Comparison of ENCODE assay signal across 26 cellular contexts in genomic region chr18:58583569-58583968, GRCh38. TPM values are rescaled to one million over a fixed set of nuclear protein-coding genes. Genes with fewer than 3 reads are reported as not detected.
A peak's percentile ranks its signal among the peaks of the same experiment; 100 is the strongest.
DNase-seq lines count a peak whose midpoint lies in the region; ATAC-seq, FAIRE-seq and TF ChIP-seq lines count a peak whose summit lies in the region.
"Had no signal": no experiment of that assay in that cellular context is flagged by ENCODE, and none has a peak within 500 bp of the region (broad histone marks: within the 10 kb centered on the region; RNA-seq: fewer than 3 reads in every experiment).

No MANE protein-coding gene starts in this region.

- no peaks in the 10 kb centered on the region for H3K27me3 ChIP-seq in astrocyte (ENCODE audit: insufficient read depth, low read length)
- no peaks in the 10 kb centered on the region for H3K27me3 ChIP-seq in colonic mucosa
- H3K27me3 ChIP-seq: BLaER1 treated with 17β-estradiol and CSF1 and Interleukin-3, amounts not matched to agents 10 nM and 100 nM; breast epithelium; sigmoid colon; upper lobe of left lung had no signal

- no peak overlapping the region for H3K4me3 Mint-ChIP-seq in stimulated activated naive CD8-positive, alpha-beta T cell treated with anti-CD3 and anti-CD28 coated beads, Interleukin-15, Interleukin-2, amounts not matched to agents 100 ng/mL and 50 ng/mL, for 24 hours
- H3K4me3 Mint-ChIP-seq in stimulated activated naive CD8-positive, alpha-beta T cell treated with anti-CD3 and anti-CD28 coated beads, Interleukin-15, amount 100 ng/mL, for 72 hours, result no peak overlapping the region
- H3K4me3 Mint-ChIP-seq in astrocyte (ENCODE audit: unreplicated experiment) (peak overlapping the region; percentile 10), nephron (no peak overlapping the region)
- H3K4me3 Mint-ChIP-seq: activated CD4-positive, alpha-beta T cell treated with anti-CD3 and anti-CD28 coated beads for 36 hours; activated T-cell treated with anti-CD3 and anti-CD28 coated beads, Interleukin-2, amount 50 U/mL, for 4 hours had no signal

- peaks cover 13% of the 10 kb centered on the region for H3K4me1 Mint-ChIP-seq in stimulated activated naive CD8-positive, alpha-beta T cell treated with anti-CD3 and anti-CD28 coated beads, Interleukin-15, Interleukin-2, amounts not matched to agents 100 ng/mL and 50 ng/mL, for 24 hours (ENCODE audit: low read depth)
- H3K4me1 Mint-ChIP-seq in stimulated activated naive CD8-positive, alpha-beta T cell treated with anti-CD3 and anti-CD28 coated beads, Interleukin-15, amount 100 ng/mL, for 72 hours, result peaks cover 13% of the 10 kb centered on the region
- H3K4me1 Mint-ChIP-seq in astrocyte (ENCODE audit: low read depth, unreplicated experiment) (peaks cover 43% of the 10 kb centered on the region), nephron (peaks cover 27% of the 10 kb centered on the region)

- no peak for TF ChIP-seq CTCF in astrocyte (IDR thresholded peaks at IDR 0.05; ENCODE audit: insufficient read depth, low read depth, low read length)
- no peak for TF ChIP-seq CTCF in nephron (IDR thresholded peaks at IDR 0.05; ENCODE audit: unreplicated experiment in 3 of 3)
- TF ChIP-seq CTCF in colonic mucosa (IDR thresholded peaks at IDR 0.05), result no peak

- H3K9me3 Mint-ChIP-seq in stimulated activated naive CD8-positive, alpha-beta T cell treated with anti-CD3 and anti-CD28 coated beads, Interleukin-15, Interleukin-2, amounts not matched to agents 100 ng/mL and 50 ng/mL, for 24 hours, result peaks cover 8% of the 10 kb centered on the region
- peaks cover 0 to 6% of the 10 kb centered on the region in 2 donors for H3K9me3 Mint-ChIP-seq in stimulated activated naive CD8-positive, alpha-beta T cell treated with anti-CD3 and anti-CD28 coated beads, Interleukin-15, amount 100 ng/mL, for 72 hours
- H3K9me3 Mint-ChIP-seq in astrocyte (ENCODE audit: unreplicated experiment), result peaks cover 14% of the 10 kb centered on the region
- H3K9me3 Mint-ChIP-seq in nephron, result peaks cover 11% of the 10 kb centered on the region

- intact Hi-C loops in colonic mucosa (cut with DNase I), result no loop called here

- DNase-seq in stimulated activated naive CD8-positive, alpha-beta T cell treated with anti-CD3 and anti-CD28 coated beads, Interleukin-15, amount 100 ng/mL, for 72 hours, result no peak
- DNase-seq in astrocyte (ENCODE audit: low read depth), result no peak
- no peak for DNase-seq in colonic mucosa
- DNase-seq in NCI-H82 treated with DMSO at 0.1 percent for 48 hours (lab: John Stamatoyannopoulos, UW; ENCODE audit: unreplicated experiment), result no peak
- DNase-seq in UCSD-AML1 (lab: John Stamatoyannopoulos, UW; ENCODE audit: unreplicated experiment), result no peak
- DNase-seq: activated CD4-positive, alpha-beta T cell treated with anti-CD3 and anti-CD28 coated beads for 36 hours; activated T-cell treated with anti-CD3 and anti-CD28 coated beads, Interleukin-2, amount 50 U/mL, for 4 hours; COR-L47; DND-41; islet precursor cell; NCI-H1417 treated with DMSO at 0.1 percent for 48 hours; SHP77 treated with DMSO at 0.1 percent for 48 hours; sigmoid colon; stimulated activated CD8-positive, alpha-beta memory T cell treated with anti-CD3 and anti-CD28 coated beads, Interleukin-4, amount 100 ng/mL, for 48 hours; T-helper 1 cell; upper lobe of left lung had no signal

- H3K27me3 Mint-ChIP-seq in stimulated activated naive CD8-positive, alpha-beta T cell treated with anti-CD3 and anti-CD28 coated beads, Interleukin-15, Interleukin-2, amounts not matched to agents 100 ng/mL and 50 ng/mL, for 24 hours, result peaks cover 4% of the 10 kb centered on the region
- H3K27me3 Mint-ChIP-seq in stimulated activated naive CD8-positive, alpha-beta T cell treated with anti-CD3 and anti-CD28 coated beads, Interleukin-15, amount 100 ng/mL, for 72 hours, result no peaks in the 10 kb centered on the region
- H3K27me3 Mint-ChIP-seq in astrocyte (ENCODE audit: low read depth, unreplicated experiment) (no peaks in the 10 kb centered on the region), nephron (ENCODE audit: low read depth) (no peaks in the 10 kb centered on the region)
- H3K27me3 Mint-ChIP-seq: activated CD4-positive, alpha-beta T cell treated with anti-CD3 and anti-CD28 coated beads for 36 hours had no signal

- H3K27ac Mint-ChIP-seq in stimulated activated naive CD8-positive, alpha-beta T cell treated with anti-CD3 and anti-CD28 coated beads, Interleukin-15, Interleukin-2, amounts not matched to agents 100 ng/mL and 50 ng/mL, for 24 hours, result peak overlapping the region; percentile 10
- no peak overlapping the region for H3K27ac Mint-ChIP-seq in stimulated activated naive CD8-positive, alpha-beta T cell treated with anti-CD3 and anti-CD28 coated beads, Interleukin-15, amount 100 ng/mL, for 72 hours
- H3K27ac Mint-ChIP-seq in astrocyte (ENCODE audit: unreplicated experiment) (peak overlapping the region; percentile 99), nephron (peak overlapping the region; percentile 42 to 75 (median 61))
- H3K27ac Mint-ChIP-seq: activated CD4-positive, alpha-beta T cell treated with anti-CD3 and anti-CD28 coated beads for 36 hours had no signal

- H3K4me3 ChIP-seq in astrocyte (ENCODE audit: insufficient read depth, low read depth, low read length) (no peak overlapping the region), colonic mucosa (no peak overlapping the region)
- H3K4me3 ChIP-seq: BLaER1 treated with 17β-estradiol and CSF1 and Interleukin-3, amounts not matched to agents 10 nM and 100 nM; breast epithelium; coronary artery; esophagus muscularis mucosa; sigmoid colon; upper lobe of left lung had no signal

- FAIRE-seq in astrocyte (lab: Jason Lieb, UNC), result no peak
- FAIRE-seq: frontal cortex, TTC549 had no signal

- H3K27ac ChIP-seq in astrocyte (ENCODE audit: low read depth, low read length) (peak overlapping the region; percentile 88), colonic mucosa (no peak overlapping the region)
- H3K27ac ChIP-seq: BLaER1 treated with 17β-estradiol and CSF1 and Interleukin-3, amounts not matched to agents 10 nM and 100 nM; breast epithelium; coronary artery; esophagus muscularis mucosa; sigmoid colon; upper lobe of left lung had no signal

- H3K36me3 ChIP-seq in astrocyte (ENCODE audit: insufficient read depth, low read length) (no peaks in the 10 kb centered on the region), colonic mucosa (no peaks in the 10 kb centered on the region)
- H3K36me3 ChIP-seq: breast epithelium, esophagus muscularis mucosa, sigmoid colon, upper lobe of left lung had no signal

- H3K36me3 Mint-ChIP-seq in stimulated activated naive CD8-positive, alpha-beta T cell treated with anti-CD3 and anti-CD28 coated beads, Interleukin-15, Interleukin-2, amounts not matched to agents 100 ng/mL and 50 ng/mL, for 24 hours (ENCODE audit: low read depth), result no peaks in the 10 kb centered on the region
- H3K36me3 Mint-ChIP-seq in astrocyte (ENCODE audit: low read depth, unreplicated experiment) (peaks cover 8% of the 10 kb centered on the region), nephron (ENCODE audit: low read depth) (peaks cover 8% of the 10 kb centered on the region)

- H3K4me1 ChIP-seq in astrocyte (ENCODE audit: insufficient read depth, low read length) (peaks cover 43% of the 10 kb centered on the region), colonic mucosa (no peaks in the 10 kb centered on the region)
- H3K4me1 ChIP-seq: breast epithelium, upper lobe of left lung had no signal

- no peaks in the 10 kb centered on the region for H4K20me1 ChIP-seq in astrocyte (ENCODE audit: insufficient read depth, low read length)
- H4K20me1 ChIP-seq: BLaER1 treated with 17β-estradiol and CSF1 and Interleukin-3, amounts not matched to agents 10 nM and 100 nM had no signal

- peak overlapping the region; percentile 79 for H3K4me2 ChIP-seq in astrocyte (ENCODE audit: low read length)

- H3K9me3 ChIP-seq in astrocyte (ENCODE audit: insufficient read depth, low read depth, low read length) (peaks cover 6% of the 10 kb centered on the region), colonic mucosa (no peaks in the 10 kb centered on the region)
- H3K9me3 ChIP-seq: sigmoid colon, upper lobe of left lung had no signal

- no peak overlapping the region for H2AFZ ChIP-seq in astrocyte (ENCODE audit: low read depth, low read length)

- H3K9ac ChIP-seq in astrocyte (ENCODE audit: low read length) (peak overlapping the region; percentile 72), colonic mucosa (ENCODE audit: low read depth in 2 of 2, low read length in 2 of 2) (no peak overlapping the region)
- H3K9ac ChIP-seq: BLaER1 treated with 17β-estradiol and CSF1 and Interleukin-3, amounts not matched to agents 10 nM and 100 nM had no signal

- ATAC-seq in stimulated activated naive CD8-positive, alpha-beta T cell treated with anti-CD3 and anti-CD28 coated beads, Interleukin-15, amount 100 ng/mL, for 72 hours, result no peak
- ATAC-seq in GM19397 (IDR thresholded peaks at IDR 0.05; ENCODE audit: unreplicated experiment), result no peak
- ATAC-seq: activated CD4-positive, alpha-beta T cell treated with anti-CD3 and anti-CD28 coated beads for 36 hours; activated T-cell treated with anti-CD3 and anti-CD28 coated beads, Interleukin-2, amount 50 U/mL, for 4 hours had no signal

- H3K79me2 ChIP-seq in astrocyte (ENCODE audit: insufficient read depth, low read length), result peaks cover 11% of the 10 kb centered on the region

RNA-seq across cellular contexts. Expression of gene ALPK2, which starts 45.3 kb away (rescaled TPM):
- total RNA-seq in astrocyte, result 84.2 and 87.2 TPM in 2 replicates
- under 1 TPM; 0.15 to 0.29 TPM for total RNA-seq in colonic mucosa
- total RNA-seq: frontal cortex, posterior vena cava had no signal

Comparison
In these comparisons a context has a peak if more than half of its experiments do, and no peak if none do; other contexts are left out.
1. H3K27ac Mint-ChIP-seq: peak in stimulated activated naive CD8-positive, alpha-beta T cell treated with anti-CD3 and anti-CD28 coated beads, Interleukin-15, Interleukin-2, amounts not matched to agents 100 ng/mL and 50 ng/mL, for 24 hours (single experiment), astrocyte (single experiment) and nephron (3 of 3); none in stimulated activated naive CD8-positive, alpha-beta T cell treated with anti-CD3 and anti-CD28 coated beads, Interleukin-15, amount 100 ng/mL, for 72 hours (0 of 2).
2. RNA of gene ALPK2, which starts 45.3 kb away (total RNA-seq): 84.2 to 87.2 TPM in astrocyte; 0.15 to 0.29 TPM in colonic mucosa; every median in the first group is over 10 times any median in the second.